9 cellular contexts compared by ENCODE assay signal in genomic region chr20:17757496-17757895, GRCh38. TPM values are rescaled to one million over a fixed set of nuclear protein-coding genes. Genes with fewer than 3 reads are reported as not detected.
"Had no signal": no experiment of that assay in that cellular context is flagged by ENCODE, and none has a peak within 500 bp of the region (broad histone marks: within the 10 kb centered on the region; RNA-seq: fewer than 3 reads in every experiment).

No MANE protein-coding gene starts in this region.

- FAIRE-seq: G401.6, GM12878, GM12891, GM12892, GM18507, GM19239 had no signal

- ATAC-seq: GM12878 had no signal

- DNase-seq: GDM1, GF-D8 had no signal

- H3K4me3 ChIP-seq: GM12878 had no signal

RNA-seq across cellular contexts. Expression of gene BANF2, which starts 57.7 kb away (rescaled TPM):
- total RNA-seq: G401, GM12878 had no signal
- polyA plus RNA-seq: GM12878 had no signal
